ENCODE assay signal across 6 cellular contexts in the genomic region with DNA sequence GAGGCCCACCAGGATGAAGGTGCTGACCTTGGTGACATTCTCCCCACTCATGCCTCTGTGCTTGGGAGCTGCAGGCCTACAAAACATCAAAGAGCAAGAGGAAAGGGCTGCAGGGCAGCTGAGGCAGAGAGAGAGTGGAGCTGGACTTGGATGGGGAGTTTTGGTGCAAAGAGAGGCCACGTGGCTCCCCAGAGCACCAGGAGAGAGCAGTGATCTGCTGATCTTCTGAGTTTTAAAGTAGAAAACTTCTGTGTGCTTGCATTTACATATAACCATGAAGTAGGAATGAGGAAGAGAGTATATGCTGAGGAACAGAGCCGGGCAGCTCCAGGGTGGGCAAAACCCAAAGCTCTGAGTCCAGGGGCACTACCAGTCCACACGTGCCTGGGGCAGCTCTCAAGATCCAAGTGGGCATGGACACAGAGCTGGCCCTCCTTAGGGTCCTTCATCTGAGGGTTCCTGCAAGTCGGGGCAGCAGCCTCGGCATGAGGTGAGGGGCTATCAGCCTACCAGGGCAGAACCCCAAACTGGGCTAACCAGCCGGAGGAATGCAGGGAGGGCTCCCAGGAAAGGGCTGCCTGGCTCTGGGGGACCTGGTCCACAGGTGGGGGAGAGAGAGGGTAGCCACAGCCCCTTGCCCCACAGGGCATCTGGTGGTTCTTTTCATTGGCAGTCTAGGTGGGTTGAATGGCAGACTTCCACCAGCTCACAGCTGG. TPM values are rescaled to one million over a fixed set of nuclear protein-coding genes. Genes with fewer than 3 reads are reported as not detected.
"Had no signal": no experiment of that assay in that cellular context is flagged by ENCODE, and none has a peak within 500 bp of the region (broad histone marks: within the 10 kb centered on the region; RNA-seq: fewer than 3 reads in every experiment).

Gene OR6B2, minus strand, starts transcription at position 51 of the 716 bp plus-strand sequence. Its CDS starts 0 bp downstream, at position 51.

- H3K4me2 ChIP-seq: GM23338 had no signal

- H2AFZ ChIP-seq: GM23338 had no signal

- H3K9me3 Mint-ChIP-seq: GM23338 had no signal

- H3K27ac Mint-ChIP-seq: GM23338 had no signal

- DNase-seq: H9, HCEC 1CT, IMR-90 had no signal

- ATAC-seq: GM23338 had no signal

- H3K4me3 ChIP-seq: GM23338 had no signal

- H3K4me3 Mint-ChIP-seq: GM23338, H9 had no signal

RNA-seq across cellular contexts. Expression of gene OR6B2, which starts in this region (rescaled TPM):
- total RNA-seq: GM23338, H1, H9, HT-29, IMR-90 had no signal
- polyA plus RNA-seq: GM23338, H1, IMR-90 had no signal
